In genomic region chr4:105719214-105719613, GRCh38 we compare ENCODE assay signal across 21 cellular contexts. TPM values are rescaled to one million over a fixed set of nuclear protein-coding genes. Genes with fewer than 3 reads are reported as not detected.
DNase-seq lines count a peak whose midpoint lies in the region; FAIRE-seq and TF ChIP-seq lines count a peak whose summit lies in the region.
"Had no signal": no experiment of that assay in that cellular context is flagged by ENCODE, and none has a peak within 500 bp of the region (broad histone marks: within the 10 kb centered on the region; RNA-seq: fewer than 3 reads in every experiment).

No MANE protein-coding gene starts in this region.

- H3K27ac Mint-ChIP-seq in Caco-2 (ENCODE audit: unreplicated experiment), result no peak overlapping the region
- H3K27ac Mint-ChIP-seq: B cell; CD4-positive, CD25-positive, alpha-beta regulatory T cell; CD8-positive, alpha-beta T cell had no signal

- peaks cover 7% of the 10 kb centered on the region for H3K79me2 ChIP-seq in keratinocyte (ENCODE audit: control insufficient read depth, insufficient read depth, low read length)

- H2AFZ ChIP-seq in keratinocyte (ENCODE audit: control insufficient read depth, low read length), result no peak overlapping the region
- H2AFZ ChIP-seq: GM23248 had no signal

- no peaks in the 10 kb centered on the region for H3K9me3 Mint-ChIP-seq in Caco-2 (ENCODE audit: unreplicated experiment)
- H3K9me3 Mint-ChIP-seq: CD4-positive, CD25-positive, alpha-beta regulatory T cell; CD8-positive, alpha-beta T cell had no signal

- H3K4me1 Mint-ChIP-seq in Caco-2 (ENCODE audit: low read depth, unreplicated experiment), result no peaks in the 10 kb centered on the region

- H3K9me3 ChIP-seq in Caco-2, result no peaks in the 10 kb centered on the region
- H3K9me3 ChIP-seq in keratinocyte (ENCODE audit: control insufficient read depth, low read depth, low read length), result no peaks in the 10 kb centered on the region
- no peaks in the 10 kb centered on the region for H3K9me3 ChIP-seq in small intestine (ENCODE audit: control insufficient read depth, low read depth)
- H3K9me3 ChIP-seq: BLaER1 had no signal

- H3K4me2 ChIP-seq in keratinocyte (ENCODE audit: control insufficient read depth, extremely low read depth, insufficient read depth, low read depth, low read length), result no peak overlapping the region
- H3K4me2 ChIP-seq: BLaER1 had no signal

- peaks cover 4% of the 10 kb centered on the region for H3K36me3 Mint-ChIP-seq in Caco-2 (ENCODE audit: insufficient read depth, unreplicated experiment)

- no peaks in the 10 kb centered on the region for H3K27me3 Mint-ChIP-seq in Caco-2 (ENCODE audit: insufficient read depth, unreplicated experiment)
- H3K27me3 Mint-ChIP-seq: B cell; CD4-positive, CD25-positive, alpha-beta regulatory T cell had no signal

- POLR2A ChIA-PET in Caco-2 (lab: Charles Lee), result no interaction called here

- dilution Hi-C loops in keratinocyte (cut with MboI; ENCODE audit: extremely low pct_ligation_motif_present, low sequenced_read_pairs), result no loop called here

- H3K9ac ChIP-seq in keratinocyte (ENCODE audit: control insufficient read depth, extremely low read depth, insufficient read depth, low read length), result no peak overlapping the region
- H3K9ac ChIP-seq: BLaER1, GM23248 had no signal

- intact Hi-C loops in Caco-2 (cut with micrococcal nuclease; ENCODE audit: unreplicated experiment), result loop anchor here (5.0 kb wide), 1 partner anchor 178 kb away; the partner anchor contains the start of gene NPNT

- no peaks in the 10 kb centered on the region for H4K20me1 ChIP-seq in keratinocyte (ENCODE audit: control insufficient read depth, extremely low read depth, insufficient read depth, low read length)

- peak; percentile 39 to 46 for DNase-seq in Caco-2
- DNase-seq in HT-29 (ENCODE audit: low spot score), result peak; percentile 20
- no peak for DNase-seq in keratinocyte (ENCODE audit: low read depth, low spot score)
- peak; percentile 63 for DNase-seq in small intestine
- DNase-seq in AG08396 (ENCODE audit: low spot score), result no peak
- DNase-seq in DMS79 treated with DMSO at 0.1 percent for 48 hours (lab: John Stamatoyannopoulos, UW), result no peak
- DNase-seq: CD4-positive, CD25-positive, alpha-beta regulatory T cell; CD8-positive, alpha-beta T cell; DMS 273 treated with DMSO at 0.1 percent for 48 hours; DMS79; GF-D8; GM23248; H7; HCEC 1CT had no signal

- WGBS in small intestine, 3 donors, result 35 to 60% (median 43%) methylated on average over 2 of the region's 2 CpGs

- peak; percentile 53 for FAIRE-seq in keratinocyte (lab: Jason Lieb, UNC)
- no peak for FAIRE-seq in small intestine (lab: Jason Lieb, UNC)
- FAIRE-seq: D721Med, GM12891, GM18507, H1 had no signal

- H3K27ac ChIP-seq in keratinocyte (ENCODE audit: control insufficient read depth, insufficient read depth, low read length), result no peak overlapping the region
- H3K27ac ChIP-seq in small intestine (ENCODE audit: low read depth in 1 of 2, low read length in 1 of 2), result no peak overlapping the region
- H3K27ac ChIP-seq: BLaER1, C4-2B, GM23248 had no signal

- H3K4me3 Mint-ChIP-seq in Caco-2 (ENCODE audit: unreplicated experiment), result no peak overlapping the region
- H3K4me3 Mint-ChIP-seq: B cell; CD4-positive, CD25-positive, alpha-beta regulatory T cell; CD8-positive, alpha-beta T cell had no signal

- peak in 1 of 2 experiments; percentile 1 for TF ChIP-seq CTCF in Caco-2 (IDR thresholded peaks at IDR 0.05; ENCODE audit: insufficient read depth in 1 of 2, low read depth in 1 of 2, low read length in 1 of 2, severe bottlenecking in 1 of 2, unreplicated experiment in 1 of 2)
- TF ChIP-seq CTCF in keratinocyte (optimal IDR thresholded peaks at IDR 0.05 in 1 of 3, IDR thresholded peaks at IDR 0.05 in 1 of 3, conservative IDR thresholded peaks at IDR 0.05 in 1 of 3; ENCODE audit: extremely low read depth in 1 of 3, insufficient read depth in 2 of 3, low read length in 3 of 3), result no peak

- no peak overlapping the region for H3K4me3 ChIP-seq in Caco-2 (ENCODE audit: low read depth, low read length)
- H3K4me3 ChIP-seq in keratinocyte (ENCODE audit: control insufficient read depth in 2 of 3, extremely low read depth in 1 of 3, insufficient read depth in 2 of 3, low read depth in 1 of 3, low read length in 3 of 3), result no peak overlapping the region
- H3K4me3 ChIP-seq in small intestine (ENCODE audit: low read depth in 1 of 2, low read length in 2 of 2), result no peak overlapping the region
- H3K4me3 ChIP-seq: BLaER1, GM23248 had no signal

- H3K4me1 ChIP-seq in Caco-2 (peaks cover 5% of the 10 kb centered on the region; the same call in 1 of the 2 replicates), keratinocyte (ENCODE audit: control insufficient read depth, extremely low read depth, insufficient read depth, low read length) (no peaks in the 10 kb centered on the region), small intestine (ENCODE audit: control insufficient read depth in 2 of 2, insufficient read depth in 1 of 2, low read depth in 1 of 2, low read length in 1 of 2) (no peaks in the 10 kb centered on the region)

- H3K9me1 ChIP-seq in keratinocyte (ENCODE audit: control insufficient read depth, extremely low read depth, insufficient read depth, low read length), result no peaks in the 10 kb centered on the region

- no TSS peak for BruUV-seq in Caco-2 (replicated peaks; lab: Mats Ljungman, UMichigan)

- no peaks in the 10 kb centered on the region for H3K36me3 ChIP-seq in Caco-2 (ENCODE audit: control insufficient read depth, insufficient read depth, low read length)
- peaks cover 0 to 5% of the 10 kb centered on the region in 2 experiments for H3K36me3 ChIP-seq in keratinocyte (ENCODE audit: control insufficient read depth in 2 of 2, extremely low read depth in 1 of 2, insufficient read depth in 2 of 2, low read length in 2 of 2)
- peaks cover 0 to 2% of the 10 kb centered on the region in 2 donors for H3K36me3 ChIP-seq in small intestine (ENCODE audit: control insufficient read depth in 2 of 2, insufficient read depth in 2 of 2, low read length in 2 of 2)

- CTCF ChIA-PET in Caco-2 (lab: Charles Lee), result interaction anchor here (0.7 to 1.0 kb wide), 2 partner anchors 176 to 223 kb away, joined by 3 to 4 read pairs; no protein-coding TSS in a partner anchor

- H3K27me3 ChIP-seq in Caco-2 (replicated peaks; ENCODE audit: control insufficient read depth, insufficient read depth, low read length) (no peaks in the 10 kb centered on the region), keratinocyte (ENCODE audit: control insufficient read depth, extremely low read depth, insufficient read depth, low read length) (no peaks in the 10 kb centered on the region), small intestine (ENCODE audit: control insufficient read depth in 2 of 2, insufficient read depth in 2 of 2, low read length in 2 of 2) (no peaks in the 10 kb centered on the region)
- H3K27me3 ChIP-seq: BLaER1 had no signal

RNA-seq across cellular contexts. Expression of gene GSTCD, which starts 10.6 kb away (rescaled TPM):
- total RNA-seq in Caco-2 (2022), result 20.5 and 21.3 TPM in 2 replicates
- total RNA-seq in HT-29 (2014; rRNA removed; shearing (Covaris generic)), result 12.0 and 25.4 TPM in 2 replicates
- polyA plus RNA-seq in keratinocyte, result 13.8 to 23.2 TPM (median 16.8 TPM) in 3 replicates
- polyA plus RNA-seq in keratinocyte (2011; ENCODE audit: low read depth), result 2.3 TPM
- polyA plus RNA-seq in keratinocyte (2011; cell fraction: cytosol; rRNA removed), result 10.2 and 24.0 TPM in 2 replicates
- 14.7 and 19.3 TPM in 2 replicates for polyA plus RNA-seq in keratinocyte (2011; cell fraction: nucleus; rRNA removed)
- 3.2 and 8.4 TPM in 2 replicates for polyA plus RNA-seq in keratinocyte (2012; ENCODE audit: low replicate concordance)
- polyA minus RNA-seq in keratinocyte, result 5.4 to 25.1 TPM (median 15.7 TPM) in 3 replicates
- polyA minus RNA-seq in keratinocyte (2011; cell fraction: cytosol; rRNA and poly(A)+ RNA removed), result 13.8 TPM
- 17.7 and 29.1 TPM in 2 replicates for polyA minus RNA-seq in keratinocyte (2011; cell fraction: nucleus; rRNA and poly(A)+ RNA removed)
- 1 to 10 TPM; 1.4 to 5.0 (median 1.6) TPM for polyA plus RNA-seq in small intestine

RNA-seq across cellular contexts. Expression of gene INTS12, which starts 10.7 kb away (rescaled TPM):
- total RNA-seq in Caco-2 (2022), result 16.1 and 19.2 TPM in 2 replicates
- 8.2 and 11.8 TPM in 2 replicates for total RNA-seq in HT-29 (2014; rRNA removed; shearing (Covaris generic))
- 37.1 to 39.8 TPM (median 38.3 TPM) in 3 replicates for polyA plus RNA-seq in keratinocyte
- 6.9 TPM for polyA plus RNA-seq in keratinocyte (2011; ENCODE audit: low read depth)
- 32.7 and 61.2 TPM in 2 replicates for polyA plus RNA-seq in keratinocyte (2011; cell fraction: cytosol; rRNA removed)
- 30.7 and 36.7 TPM in 2 replicates for polyA plus RNA-seq in keratinocyte (2011; cell fraction: nucleus; rRNA removed)
- 24.8 and 26.7 TPM in 2 replicates for polyA plus RNA-seq in keratinocyte (2012; ENCODE audit: low replicate concordance)
- 15.1 to 29.9 TPM (median 26.2 TPM) in 3 replicates for polyA minus RNA-seq in keratinocyte
- polyA minus RNA-seq in keratinocyte (2011; cell fraction: cytosol; rRNA and poly(A)+ RNA removed), result 19.4 TPM
- 9.4 and 15.5 TPM in 2 replicates for polyA minus RNA-seq in keratinocyte (2011; cell fraction: nucleus; rRNA and poly(A)+ RNA removed)
- 10 to 100 TPM; 18.9 to 23.0 (median 20.1) TPM for polyA plus RNA-seq in small intestine

Comparison
In these comparisons a context has a peak if more than half of its experiments do, and no peak if none do; other contexts are left out.
1. DNase-seq: peak in Caco-2 (2 of 2), HT-29 (single experiment) and small intestine (single experiment); none in keratinocyte (single experiment), AG08396 (single experiment) and DMS79 treated with DMSO at 0.1 percent for 48 hours (single experiment).